In genomic region chr6:129634411-129635230, GRCh38 we compare ENCODE assay signal across 24 cellular contexts.
DNase-seq lines count a peak whose midpoint lies in the region; ATAC-seq and TF ChIP-seq lines count a peak whose summit lies in the region.
"Had no signal": no experiment of that assay in that cellular context is flagged by ENCODE, and none has a peak within 500 bp of the region (broad histone marks: within the 10 kb centered on the region; RNA-seq: fewer than 3 reads in every experiment).

No MANE protein-coding gene starts in this region.

- TF ChIP-seq CTCF in testis (IDR thresholded peaks at IDR 0.05): no peak
- TF ChIP-seq CTCF in tibial artery (IDR thresholded peaks at IDR 0.05): no peak

- peaks cover 10 to 57% of the 10 kb centered on the region in 2 experiments for H3K36me3 ChIP-seq in mesenchymal stem cell (ENCODE audit: control insufficient read depth in 1 of 2, insufficient read depth in 2 of 2, low read depth in 1 of 2, low read length in 2 of 2)
- H3K36me3 ChIP-seq in testis (ENCODE audit: low read depth, missing control alignments): no peaks in the 10 kb centered on the region
- no peaks in the 10 kb centered on the region for H3K36me3 ChIP-seq in tibial artery
- H3K36me3 ChIP-seq: gastrocnemius medialis, ovary had no signal

- no peak for TF ChIP-seq POLR2A in testis (IDR thresholded peaks at IDR 0.05)

- no peak overlapping the region for H2BK15ac ChIP-seq in mesenchymal stem cell (ENCODE audit: low read depth, poor library complexity, severe bottlenecking)

- H3K9me3 ChIP-seq in mesenchymal stem cell (ENCODE audit: control insufficient read depth, low read length): no peaks in the 10 kb centered on the region
- H3K9me3 ChIP-seq in testis: no peaks in the 10 kb centered on the region
- no peaks in the 10 kb centered on the region for H3K9me3 ChIP-seq in tibial artery
- H3K9me3 ChIP-seq: gastrocnemius medialis, ovary, suprapubic skin had no signal

- peaks cover 15% of the 10 kb centered on the region for H3K79me1 ChIP-seq in mesenchymal stem cell (replicated peaks; ENCODE audit: low read length, poor library complexity, severe bottlenecking)

- DNase-seq in RPMI7951 (ENCODE audit: low read depth) (peak; percentile 63), mesenchymal stem cell (peak; percentile 41), NCI-H2029 treated with DMSO at 0.1 percent for 48 hours (lab: John Stamatoyannopoulos, UW) (no peak), testis (no peak), tibial artery (no peak)
- DNase-seq: activated CD4-positive, CD25-positive, alpha-beta regulatory T cell treated with anti-CD3 and anti-CD28 coated beads, Interleukin-2, amount 50 U/mL, for 72 hours; activated CD8-positive, alpha-beta T cell treated with anti-CD3 and anti-CD28 coated beads, Interleukin-2, amount 10 ng/mL, durations not matched to agents 7 days and 5 days; activated naive CD4-positive, alpha-beta T cell treated with anti-CD3 and anti-CD28 coated beads for 36 hours; activated T-cell treated with anti-CD3 and anti-CD28 coated beads, Interleukin-2, amount 50 U/mL, for 4 hours; central memory CD4-positive, alpha-beta T cell; effector CD8-positive, alpha-beta T cell; gastrocnemius medialis; kidney glomerular epithelial cell; mesendoderm; natural killer cell; NCI-H1930; ovary; SW 1271 had no signal

- H3K9ac ChIP-seq in mesenchymal stem cell (ENCODE audit: low read length): no peak overlapping the region
- H3K9ac ChIP-seq: KMS-11 had no signal

- H2BK120ac ChIP-seq in mesenchymal stem cell (ENCODE audit: low read depth, low read length): peak overlapping the region; percentile 42

- H3K27ac ChIP-seq in mesenchymal stem cell (ENCODE audit: low read length, poor library complexity, severe bottlenecking): no peak overlapping the region
- no peak overlapping the region for H3K27ac ChIP-seq in testis
- H3K27ac ChIP-seq in tibial artery: no peak overlapping the region
- H3K27ac ChIP-seq: KMS-11, ovary, suprapubic skin had no signal

- H2AFZ ChIP-seq in mesenchymal stem cell (ENCODE audit: low read depth, low read length): no peak overlapping the region

- H3K23ac ChIP-seq in mesenchymal stem cell (ENCODE audit: low read length in 2 of 2): no peak overlapping the region

- ATAC-seq in GM18520 (IDR thresholded peaks at IDR 0.05; ENCODE audit: unreplicated experiment): peak; percentile 59
- ATAC-seq in HG02981 (IDR thresholded peaks at IDR 0.05; ENCODE audit: unreplicated experiment): peak; percentile 55
- ATAC-seq in GM18498 (IDR thresholded peaks at IDR 0.05; ENCODE audit: unreplicated experiment): no peak
- ATAC-seq: activated CD8-positive, alpha-beta T cell treated with anti-CD3 and anti-CD28 coated beads, Interleukin-2, amount 10 ng/mL, durations not matched to agents 7 days and 5 days; activated T-cell treated with anti-CD3 and anti-CD28 coated beads, Interleukin-2, amount 50 U/mL, for 4 hours; esophagus mucosa; gastrocnemius medialis; natural killer cell had no signal

- no peak overlapping the region for H2BK5ac ChIP-seq in mesenchymal stem cell (ENCODE audit: low read depth, low read length, poor library complexity, severe bottlenecking)

- no peak overlapping the region for H3K14ac ChIP-seq in mesenchymal stem cell (ENCODE audit: low read length in 2 of 2)

- H3K4ac ChIP-seq in mesenchymal stem cell (ENCODE audit: low read depth in 1 of 2, low read length in 2 of 2): no peak overlapping the region

- no peaks in the 10 kb centered on the region for H3K27me3 ChIP-seq in mesenchymal stem cell (ENCODE audit: control insufficient read depth in 1 of 2, insufficient read depth in 1 of 2, low read length in 2 of 2)
- no peaks in the 10 kb centered on the region for H3K27me3 ChIP-seq in testis
- H3K27me3 ChIP-seq in tibial artery: no peaks in the 10 kb centered on the region
- H3K27me3 ChIP-seq: gastrocnemius medialis, ovary, suprapubic skin had no signal

- no peak overlapping the region for H3K4me3 ChIP-seq in mesenchymal stem cell (ENCODE audit: insufficient read depth in 1 of 2, low read depth in 1 of 2, low read length in 2 of 2)
- H3K4me3 ChIP-seq in testis: no peak overlapping the region
- H3K4me3 ChIP-seq in tibial artery: no peak overlapping the region
- H3K4me3 ChIP-seq: gastrocnemius medialis, ovary, suprapubic skin had no signal

- H4K91ac ChIP-seq in mesenchymal stem cell (ENCODE audit: low read length): no peak overlapping the region

- H4K8ac ChIP-seq in mesenchymal stem cell (ENCODE audit: low read length): no peak overlapping the region

- H3K18ac ChIP-seq in mesenchymal stem cell (ENCODE audit: low read depth in 1 of 2, low read length in 2 of 2): no peak overlapping the region

- no peak overlapping the region for H3K4me2 ChIP-seq in mesenchymal stem cell (ENCODE audit: low read length, poor library complexity, severe bottlenecking)
- H3K4me2 ChIP-seq: KMS-11 had no signal

- no peak overlapping the region for H2AK5ac ChIP-seq in mesenchymal stem cell (ENCODE audit: low read length, severe bottlenecking)

- H3K4me1 ChIP-seq in mesenchymal stem cell (ENCODE audit: control insufficient read depth, insufficient read depth, low read depth, low read length) (peaks cover 2% of the 10 kb centered on the region), testis (peaks cover 13% of the 10 kb centered on the region), tibial artery (peaks cover 0 to 11% (median 4%) of the 10 kb centered on the region in 4 donors)

- WGBS in mesenchymal stem cell: 99% methylated on average over 4 of the region's 4 CpGs
- WGBS in testis, 2 donors: 89 to 95% methylated on average over 4 of the region's 4 CpGs

- intact Hi-C loops in testis (cut with DNase I; ENCODE audit: low total_unique reads): no loop called here
- intact Hi-C loops in tibial artery (cut with DNase I; ENCODE audit: low total_unique reads): no loop called here

- H2BK12ac ChIP-seq in mesenchymal stem cell (ENCODE audit: low read length in 2 of 2): no peak overlapping the region

Comparison
In these comparisons a context has a peak if more than half of its experiments do, and no peak if none do; other contexts are left out.
1. DNase-seq: peak in RPMI7951 (single experiment) and mesenchymal stem cell (single experiment); none in NCI-H2029 treated with DMSO at 0.1 percent for 48 hours (single experiment), testis (single experiment) and tibial artery (0 of 2).